Comparison of ENCODE assay signal across 2 cellular contexts in genomic region chr16:87209808-87210512, GRCh38.
TF ChIP-seq lines count a peak whose summit lies in the region.

No MANE protein-coding gene starts in this region.

TF ChIP-seq in HEK293, 187 proteins besides CTCF, POLR2A, EP300 and RAD21 (continued from another document and continues in another):
- no peak for TF ChIP-seq INSM2 (tag by site-specific recombination; IDR thresholded peaks at IDR 0.05)
- TF ChIP-seq KLF10 (tag by site-specific recombination; IDR thresholded peaks at IDR 0.05): no peak
- no peak for TF ChIP-seq ZNF18 (tag by site-specific recombination; IDR thresholded peaks at IDR 0.05)
- TF ChIP-seq ZNF223 (tag by site-specific recombination; IDR thresholded peaks at IDR 0.05): no peak
- 0 out of 2 replicates have a peak, but pooled peaks have one; percentile 17 for TF ChIP-seq ZNF473 (tag by site-specific recombination; IDR thresholded peaks at IDR 0.05)
- no peak for TF ChIP-seq SETDB1 (IDR thresholded peaks at IDR 0.05; ENCODE audit: insufficient read length, low read length)
- TF ChIP-seq SCRT2 (tag by site-specific recombination; IDR thresholded peaks at IDR 0.05): no peak
- no peak for TF ChIP-seq ZNF488 (tag by site-specific recombination; IDR thresholded peaks at IDR 0.05)
- TF ChIP-seq TCF7L2 (IDR thresholded peaks at IDR 0.05; ENCODE audit: borderline replicate concordance, low read depth, low read length): no peak
- peak; percentile 40; the same call in 1 of the 2 replicates for TF ChIP-seq ZNF776 (tag by site-specific recombination; IDR thresholded peaks at IDR 0.05; ENCODE audit: borderline replicate concordance)
- peak; percentile 32; the same call in 1 of the 2 replicates for TF ChIP-seq ZNF398 (tag by site-specific recombination; IDR thresholded peaks at IDR 0.05)
- TF ChIP-seq KLF9 (tag by site-specific recombination; IDR thresholded peaks at IDR 0.05; ENCODE audit: low read depth): no peak
- no peak for TF ChIP-seq TSHZ1 (tag by site-specific recombination; IDR thresholded peaks at IDR 0.05; ENCODE audit: borderline replicate concordance)
- TF ChIP-seq ZNF394 (tag by site-specific recombination; IDR thresholded peaks at IDR 0.05; ENCODE audit: borderline replicate concordance): no peak
- peak; percentile 71; the same call in 1 of the 2 replicates for TF ChIP-seq ZNF248 (tag by site-specific recombination; IDR thresholded peaks at IDR 0.05)

TF ChIP-seq in K562, 482 proteins besides CTCF, POLR2A, EP300 and RAD21 (continued from another document):
- TF ChIP-seq ZNF518B (CRISPR knock-in tag; IDR thresholded peaks at IDR 0.05): no peak
- TF ChIP-seq HDAC1 (IDR thresholded peaks at IDR 0.05): peak in 1 of 2 experiments; percentile 45; a peak in 1 of 4 replicates
- TF ChIP-seq TSC22D4 (tag; IDR thresholded peaks at IDR 0.05): peak; percentile 61; the same call in 1 of the 2 replicates
- TF ChIP-seq EHMT2 (IDR thresholded peaks at IDR 0.05): peak; percentile 57
TF ChIP-seq in K562: peak in this region for 6.
